Comparison of ENCODE assay signal across 11 cellular contexts in the genomic region with DNA sequence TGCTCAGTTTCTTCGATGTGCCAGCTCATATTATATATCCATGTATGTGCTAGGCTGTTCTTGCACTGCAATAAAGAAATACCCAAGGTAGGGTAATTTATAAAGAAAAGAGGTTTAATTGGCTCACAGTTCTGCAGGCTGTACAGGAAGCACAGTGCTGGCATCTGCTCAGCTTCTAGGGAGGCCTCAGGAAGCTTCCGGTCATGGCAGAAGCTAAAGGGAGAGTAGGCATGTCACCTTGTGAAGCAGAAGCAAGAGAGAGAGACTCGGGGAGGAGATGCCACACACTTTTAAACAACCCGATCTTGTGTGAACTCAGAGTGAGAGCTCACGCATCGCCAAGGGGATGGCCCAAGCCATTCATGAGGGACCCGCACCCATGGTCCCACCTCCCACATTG.
"Had no signal": no experiment of that assay in that cellular context is flagged by ENCODE, and none has a peak within 500 bp of the region (broad histone marks: within the 10 kb centered on the region; RNA-seq: fewer than 3 reads in every experiment).

No MANE protein-coding gene starts in this region.

- H2AFZ ChIP-seq: GM23248, GM23338 had no signal

- ATAC-seq: GM23338, HCT116 had no signal

- H3K9ac ChIP-seq: GM23248 had no signal

- H3K4me1 ChIP-seq: HAP-1 had no signal

- H3K27ac ChIP-seq: GM23248 had no signal

- DNase-seq: GM23248, GOT3, H7, H9, HCEC 1CT, HFFc6 had no signal

- H3K4me3 ChIP-seq: GM23248, GM23338, HAP-1 had no signal

- H3K4me2 ChIP-seq: GM23338 had no signal

- H3K36me3 ChIP-seq: HAP-1 had no signal

- FAIRE-seq: H1, H54 had no signal
